30 cellular contexts compared by ENCODE assay signal in the genomic region with DNA sequence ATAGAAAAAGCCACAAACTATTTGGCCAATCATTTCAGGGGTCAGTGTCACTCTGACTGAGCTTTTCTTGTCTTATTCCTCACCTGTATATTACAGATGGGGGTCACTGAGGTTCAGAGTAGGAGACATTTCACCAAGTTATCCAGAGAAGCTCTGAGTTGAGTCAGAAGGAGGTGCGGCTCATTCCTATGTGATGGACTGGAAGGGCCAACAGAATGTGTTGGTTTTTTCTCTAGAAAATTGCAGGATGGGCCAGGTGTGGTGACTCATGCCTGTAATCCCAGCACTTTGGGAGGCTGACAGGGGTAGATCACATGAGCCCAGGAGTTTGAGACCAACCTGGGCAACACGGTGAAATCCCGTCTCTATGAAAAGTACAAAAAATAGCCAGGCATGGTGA. TPM values are rescaled to one million over a fixed set of nuclear protein-coding genes. Genes with fewer than 3 reads are reported as not detected.
A peak's percentile ranks its signal among the peaks of the same experiment; 100 is the strongest.
DNase-seq lines count a peak whose midpoint lies in the region; ATAC-seq, FAIRE-seq and TF ChIP-seq lines count a peak whose summit lies in the region.
"Had no signal": no experiment of that assay in that cellular context is flagged by ENCODE, and none has a peak within 500 bp of the region (broad histone marks: within the 10 kb centered on the region; RNA-seq: fewer than 3 reads in every experiment).

No MANE protein-coding gene starts in this region.

- no peak for DNase-seq in H54 (ENCODE audit: insufficient read length, low spot score)
- peak; percentile 88 for DNase-seq in PC-3
- peak; percentile 87 for DNase-seq in epithelial cell of esophagus (ENCODE audit: low read depth)
- DNase-seq in renal cortical epithelial cell (ENCODE audit: low read depth): peak; percentile 59
- no peak for DNase-seq in DMS153 (lab: John Stamatoyannopoulos, UW)
- DNase-seq in UCSD-AML1 (lab: John Stamatoyannopoulos, UW; ENCODE audit: unreplicated experiment): no peak
- no peak for DNase-seq in stimulated activated naive CD4-positive, alpha-beta T cell treated with Interleukin-2 at 50 U/mL for 16 hours (lab: John Stamatoyannopoulos, UW)
- DNase-seq: activated CD4-positive, alpha-beta memory T cell treated with anti-CD3 and anti-CD28 coated beads, Interleukin-2, amount 10 ng/mL, durations not matched to agents 7 days and 5 days; activated CD4-positive, alpha-beta T cell treated with anti-CD3 and anti-CD28 coated beads for 1 hour; colonic mucosa; DMS79 treated with DMSO at 0.1 percent for 48 hours; effector memory CD8-positive, alpha-beta T cell; foreskin melanocyte; HCEC 1CT; KG1; left lung; NCI-H187; NCI-H2171; NCI-H524; RPMI8226; stimulated activated CD4-positive, alpha-beta T cell treated with anti-CD3 and anti-CD28 coated beads, Interleukin-4, amount 100 ng/mL, for 4 hours; stimulated activated naive B cell treated with anti-CD40 and anti-IgM and Interleukin-4, amounts not matched to agents 10 μg/mL and 1 μg/mL and 100 μg/mL, for 72 hours; T-helper 17 cell; testis had no signal

- POLR2A ChIA-PET in PC-3 (lab: Charles Lee; ENCODE audit: unreplicated experiment): interaction anchor here (0.6 kb wide), 1 partner anchor 177 kb away, joined by 9 read pairs; no protein-coding TSS in a partner anchor

- H3K36me3 ChIP-seq in PC-3 (ENCODE audit: low read depth, low read length): peaks cover 77% of the 10 kb centered on the region
- H3K36me3 ChIP-seq: cardiac muscle cell, colonic mucosa had no signal

- no peak overlapping the region for H2AFZ ChIP-seq in PC-3 (ENCODE audit: low read length)

- ATAC-seq in PC-3: peak; percentile 81
- ATAC-seq: effector memory CD8-positive, alpha-beta T cell; left lung; sciatic nerve; T-helper 17 cell had no signal

- no peak for TF ChIP-seq POLR2A in H54 (IDR thresholded peaks at IDR 0.05; ENCODE audit: low read depth, low read length)

- H3K27me3 ChIP-seq in PC-3 (ENCODE audit: low read length): no peaks in the 10 kb centered on the region
- H3K27me3 ChIP-seq: BLaER1, cardiac muscle cell, colonic mucosa, esophagus muscularis mucosa, left lung, testis had no signal

- H3K79me2 ChIP-seq in PC-3 (ENCODE audit: low read length): peaks cover 20% of the 10 kb centered on the region; the same call in 1 of the 2 replicates

- no peaks in the 10 kb centered on the region for H3F3A ChIP-seq in PC-3 (ENCODE audit: low read length, unreplicated experiment)

- H3K4me2 ChIP-seq in PC-3 (ENCODE audit: low read length): peak overlapping the region; percentile 15; the same call in 1 of the 2 replicates
- H3K4me2 ChIP-seq: BLaER1 had no signal

- H3K9ac ChIP-seq in PC-3 (ENCODE audit: low read length): no peak overlapping the region
- H3K9ac ChIP-seq: BLaER1 had no signal

- H3K9me2 ChIP-seq in PC-3 (replicated peaks; ENCODE audit: low read length): no peaks in the 10 kb centered on the region

- FAIRE-seq in H54 (lab: Jason Lieb, UNC): peak; percentile 6
- FAIRE-seq: GM18507, HTR-8/SVneo had no signal

- intact Hi-C loops in PC-3 (cut with micrococcal nuclease): no loop called here

- BruUV-seq in PC-3 (replicated peaks; lab: Mats Ljungman, UMichigan): no TSS peak

- peaks cover 40% of the 10 kb centered on the region for H3K4me1 ChIP-seq in PC-3 (ENCODE audit: insufficient read depth, low read length)
- H3K4me1 ChIP-seq: BLaER1, colonic mucosa, left lung, testis had no signal

- no peaks in the 10 kb centered on the region for H3K9me3 ChIP-seq in PC-3 (ENCODE audit: low read length)
- H3K9me3 ChIP-seq: colonic mucosa, esophagus muscularis mucosa, testis had no signal

- H3K4me3 ChIP-seq in PC-3 (ENCODE audit: low read length): no peak overlapping the region
- H3K4me3 ChIP-seq in epithelial cell of esophagus (ENCODE audit: low read length): no peak overlapping the region
- H3K4me3 ChIP-seq: BLaER1, cardiac muscle cell, colonic mucosa, esophagus muscularis mucosa, left lung, testis had no signal

- peak overlapping the region; percentile 58 for H3K27ac ChIP-seq in PC-3 (ENCODE audit: low read length)
- H3K27ac ChIP-seq: BLaER1, cardiac muscle cell, colonic mucosa, esophagus muscularis mucosa, left lung, testis had no signal

- no peak for TF ChIP-seq CTCF in PC-3 (conservative IDR thresholded peaks at IDR 0.05; ENCODE audit: low read depth, low read length)
- TF ChIP-seq CTCF in epithelial cell of esophagus (IDR thresholded peaks at IDR 0.05; ENCODE audit: insufficient read depth, low read depth, low read length, missing control alignments): no peak

- H4K20me1 ChIP-seq in PC-3 (ENCODE audit: low read length): no peaks in the 10 kb centered on the region
- H4K20me1 ChIP-seq: BLaER1 had no signal

- CTCF ChIA-PET in PC-3 (lab: Charles Lee): no interaction called here

RNA-seq across cellular contexts. Expression of a gene that starts 24.5 kb away (rescaled TPM):
- 32.9 and 45.4 TPM in 2 replicates for total RNA-seq in PC-3 (2014; rRNA removed)
- total RNA-seq in renal cortical epithelial cell: 68.8 and 165 TPM in 2 replicates

Comparison
In these comparisons a context has a peak if more than half of its experiments do, and no peak if none do; other contexts are left out.
1. DNase-seq: peak in PC-3 (single experiment), epithelial cell of esophagus (single experiment) and renal cortical epithelial cell (single experiment); none in H54 (single experiment), DMS153 (single experiment), UCSD-AML1 (single experiment) and stimulated activated naive CD4-positive, alpha-beta T cell treated with Interleukin-2 at 50 U/mL for 16 hours (single experiment).